Comparison of ENCODE assay signal across 28 cellular contexts in genomic region chr2:205970348-205970747, GRCh38.
"Had no signal": no experiment of that assay in that cellular context is flagged by ENCODE, and none has a peak within 500 bp of the region (broad histone marks: within the 10 kb centered on the region; RNA-seq: fewer than 3 reads in every experiment).

No MANE protein-coding gene starts in this region.

- H3K27ac Mint-ChIP-seq: naive thymus-derived CD8-positive, alpha-beta T cell; nephron progenitor cell; stimulated activated naive CD8-positive, alpha-beta T cell treated with anti-CD3 and anti-CD28 coated beads, Interleukin-15, amount 100 ng/mL, for 72 hours had no signal

- H3K4me1 Mint-ChIP-seq: naive thymus-derived CD8-positive, alpha-beta T cell; stimulated activated naive CD8-positive, alpha-beta T cell treated with anti-CD3 and anti-CD28 coated beads, Interleukin-15, amount 100 ng/mL, for 72 hours had no signal

- H3K4me1 ChIP-seq: heart right ventricle, psoas muscle, vagina had no signal

- H3K36me3 Mint-ChIP-seq: naive thymus-derived CD8-positive, alpha-beta T cell had no signal

- ATAC-seq: heart right ventricle; left ventricle myocardium superior; lower lobe of right lung; naive thymus-derived CD8-positive, alpha-beta T cell; psoas muscle; right cardiac atrium; stimulated activated naive CD8-positive, alpha-beta T cell treated with anti-CD3 and anti-CD28 coated beads, Interleukin-15, amount 100 ng/mL, for 72 hours; upper lobe of right lung had no signal

- H3K4me3 ChIP-seq: coronary artery, esophagus squamous epithelium, heart right ventricle, lower lobe of right lung, ovary, psoas muscle, skin epidermis, spleen, suprapubic skin, transverse colon, upper lobe of right lung, vagina had no signal

- DNase-seq: dermis blood vessel endothelial cell; effector memory CD4-positive, alpha-beta T cell; erythroblast; esophagus squamous epithelium; foreskin melanocyte; glutamatergic neuron; heart right ventricle; hippocampal formation; left ventricle myocardium superior; lower lobe of right lung; naive thymus-derived CD8-positive, alpha-beta T cell; nephron progenitor cell; occipital lobe; ovary; posterior cingulate gyrus; psoas muscle; right cardiac atrium; spleen; stimulated activated CD4-positive, alpha-beta T cell treated with anti-CD3 and anti-CD28 coated beads, Interleukin-2, amount 100 ng/mL, for 48 hours; stimulated activated CD8-positive, alpha-beta memory T cell treated with anti-CD3 and anti-CD28 coated beads, Interleukin-4, amount 100 ng/mL, for 48 hours; stimulated activated naive CD4-positive, alpha-beta T cell; stimulated activated naive CD8-positive, alpha-beta T cell treated with anti-CD3 and anti-CD28 coated beads, Interleukin-15, amount 100 ng/mL, for 72 hours; transverse colon; upper lobe of right lung had no signal

- H3K36me3 ChIP-seq: esophagus squamous epithelium, heart right ventricle, lower lobe of right lung, ovary, spleen, suprapubic skin, transverse colon, upper lobe of right lung, vagina had no signal

- H3K4me3 Mint-ChIP-seq: naive thymus-derived CD8-positive, alpha-beta T cell; nephron progenitor cell; stimulated activated naive CD8-positive, alpha-beta T cell treated with anti-CD3 and anti-CD28 coated beads, Interleukin-15, amount 100 ng/mL, for 72 hours had no signal

- H3K27me3 ChIP-seq: heart right ventricle, ovary, suprapubic skin, transverse colon, upper lobe of right lung, vagina had no signal

- H3K9me3 ChIP-seq: esophagus squamous epithelium, heart right ventricle, lower lobe of right lung, ovary, psoas muscle, spleen, suprapubic skin, transverse colon, upper lobe of right lung, vagina had no signal

- H3K27ac ChIP-seq: coronary artery, esophagus squamous epithelium, heart right ventricle, lower lobe of right lung, ovary, psoas muscle, skin epidermis, spleen, suprapubic skin, transverse colon, upper lobe of right lung, vagina had no signal

- H3K9me3 Mint-ChIP-seq: naive thymus-derived CD8-positive, alpha-beta T cell; nephron progenitor cell; stimulated activated naive CD8-positive, alpha-beta T cell treated with anti-CD3 and anti-CD28 coated beads, Interleukin-15, amount 100 ng/mL, for 72 hours had no signal
